ENCODE assay signal across 25 cellular contexts in the genomic region with DNA sequence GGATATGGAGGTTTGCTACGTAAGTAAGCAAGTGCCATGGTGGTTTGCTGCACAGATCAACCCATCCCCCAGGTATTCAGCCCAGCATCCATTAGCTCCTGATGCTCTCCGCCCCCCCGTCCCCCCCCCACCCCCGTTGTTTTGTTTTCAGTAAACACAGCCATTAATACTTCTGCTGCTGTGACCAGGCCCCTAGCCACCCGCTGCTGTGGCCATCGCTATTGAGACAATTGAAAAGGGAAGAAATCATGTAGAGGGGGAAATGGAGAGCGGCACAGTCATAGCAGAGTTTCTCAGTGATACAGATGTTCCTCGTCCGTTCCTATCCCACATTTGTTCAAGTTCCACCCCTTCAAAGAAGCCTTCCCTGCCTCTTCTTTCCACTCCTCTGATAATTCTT. TPM values are rescaled to one million over a fixed set of nuclear protein-coding genes. Genes with fewer than 3 reads are reported as not detected.
"Had no signal": no experiment of that assay in that cellular context is flagged by ENCODE, and none has a peak within 500 bp of the region (broad histone marks: within the 10 kb centered on the region; RNA-seq: fewer than 3 reads in every experiment).

No MANE protein-coding gene starts in this region.

- H2AFZ ChIP-seq: PC-9 had no signal

- H3K27ac Mint-ChIP-seq: activated CD4-positive, alpha-beta memory T cell treated with anti-CD3 and anti-CD28 coated beads, Interleukin-2, amount 10 ng/mL, durations not matched to agents 7 days and 5 days; activated naive CD4-positive, alpha-beta T cell treated with anti-CD3 and anti-CD28 coated beads, Interleukin-2, amount 10 ng/mL, durations not matched to agents 7 days and 5 days; activated naive CD8-positive, alpha-beta T cell treated with anti-CD3 and anti-CD28 coated beads, Interleukin-2, amount 10 ng/mL, durations not matched to agents 7 days and 5 days; activated T-cell treated with anti-CD3 and anti-CD28 coated beads, Interleukin-2, amount 50 U/mL, for 72 hours; activated T-helper 2 cell treated with anti-CD3 and anti-CD28 coated beads, Interferon-gamma antibody, Interleukin-2, Interleukin-4, amounts not matched to agents 10 μg/mL and 5 μg/mL and 100 μg/mL, durations not matched to agents 14 hours and 24 hours and 36 hours; T-helper 17 cell had no signal

- H3K27ac ChIP-seq: adrenal gland, PC-9 had no signal

- H3K27me3 Mint-ChIP-seq: T-helper 17 cell had no signal

- ATAC-seq: activated T-cell treated with anti-CD3 and anti-CD28 coated beads, Interleukin-2, amount 50 U/mL, for 72 hours; T-helper 17 cell had no signal

- H3K4me1 Mint-ChIP-seq: activated CD4-positive, alpha-beta memory T cell treated with anti-CD3 and anti-CD28 coated beads, Interleukin-2, amount 10 ng/mL, durations not matched to agents 7 days and 5 days; activated naive CD4-positive, alpha-beta T cell treated with anti-CD3 and anti-CD28 coated beads, Interleukin-2, amount 10 ng/mL, durations not matched to agents 7 days and 5 days; activated naive CD8-positive, alpha-beta T cell treated with anti-CD3 and anti-CD28 coated beads, Interleukin-2, amount 10 ng/mL, durations not matched to agents 7 days and 5 days had no signal

- H3K9me3 Mint-ChIP-seq: activated naive CD4-positive, alpha-beta T cell treated with anti-CD3 and anti-CD28 coated beads, Interleukin-2, amount 10 ng/mL, durations not matched to agents 7 days and 5 days had no signal

- H3K4me2 ChIP-seq: PC-9 had no signal

- H3K36me3 ChIP-seq: adrenal gland had no signal

- H3K36me3 Mint-ChIP-seq: activated naive CD4-positive, alpha-beta T cell treated with anti-CD3 and anti-CD28 coated beads, Interleukin-2, amount 10 ng/mL, durations not matched to agents 7 days and 5 days; activated naive CD8-positive, alpha-beta T cell treated with anti-CD3 and anti-CD28 coated beads, Interleukin-2, amount 10 ng/mL, durations not matched to agents 7 days and 5 days had no signal

- H3K4me1 ChIP-seq: adrenal gland had no signal

- H3K4me3 ChIP-seq: adrenal gland, PC-9 had no signal

- H3K9me3 ChIP-seq: adrenal gland had no signal

- DNase-seq: activated CD4-positive, alpha-beta memory T cell treated with anti-CD3 and anti-CD28 coated beads, Interleukin-2, amount 10 ng/mL, durations not matched to agents 7 days and 5 days; activated CD4-positive, alpha-beta T cell treated with anti-CD3 and anti-CD28 coated beads, Interleukin-2, amount 50 U/mL, for 1 hour; activated CD4-positive, CD25-positive, alpha-beta regulatory T cell; activated CD8-positive, alpha-beta memory T cell treated with anti-CD3 and anti-CD28 coated beads, Interleukin-2, amount 50 U/mL, for 4 hours; activated gamma-delta T cell treated with Interleukin-2 at 50 U/mL for 16 hours; activated naive CD4-positive, alpha-beta T cell treated with anti-CD3 and anti-CD28 coated beads, Interleukin-2, amount 10 ng/mL, durations not matched to agents 7 days and 5 days; activated naive CD8-positive, alpha-beta T cell treated with anti-CD3 and anti-CD28 coated beads, Interleukin-2, amount 10 ng/mL, durations not matched to agents 7 days and 5 days; activated T-cell treated with anti-CD3 and anti-CD28 coated beads, Interleukin-2, amount 50 U/mL, for 72 hours; adrenal gland; anterior cingulate cortex; Kasumi-1; KBM-7; NCI-H1105 treated with DMSO at 0.1 percent for 48 hours; NCI-H1694 treated with DMSO at 0.1 percent for 48 hours; NCI-H2029 treated with DMSO at 0.1 percent for 48 hours; NCI-H345; NCI-H510A; NCI-H526 treated with DMSO at 0.1 percent for 48 hours; PC-9; SHP77 treated with DMSO at 0.1 percent for 48 hours; T-helper 17 cell; T-helper 9 cell had no signal

- H3K4me3 Mint-ChIP-seq: activated CD4-positive, alpha-beta memory T cell treated with anti-CD3 and anti-CD28 coated beads, Interleukin-2, amount 10 ng/mL, durations not matched to agents 7 days and 5 days; activated naive CD4-positive, alpha-beta T cell treated with anti-CD3 and anti-CD28 coated beads, Interleukin-2, amount 10 ng/mL, durations not matched to agents 7 days and 5 days; activated naive CD8-positive, alpha-beta T cell treated with anti-CD3 and anti-CD28 coated beads, Interleukin-2, amount 10 ng/mL, durations not matched to agents 7 days and 5 days; activated T-cell treated with anti-CD3 and anti-CD28 coated beads, Interleukin-2, amount 50 U/mL, for 72 hours; T-helper 17 cell had no signal

RNA-seq across cellular contexts. Expression of gene SLC35D3, which starts 24.9 kb away (rescaled TPM):
- total RNA-seq: activated naive CD8-positive, alpha-beta T cell treated with anti-CD3 and anti-CD28 coated beads, Interleukin-2, amount 10 ng/mL, durations not matched to agents 7 days and 5 days; activated T-cell treated with anti-CD3 and anti-CD28 coated beads, Interleukin-2, amount 50 U/mL, for 72 hours; activated T-helper 2 cell treated with anti-CD3 and anti-CD28 coated beads, Interferon-gamma antibody, Interleukin-2, Interleukin-4, amounts not matched to agents 10 μg/mL and 5 μg/mL and 100 μg/mL, durations not matched to agents 14 hours and 24 hours and 36 hours; cardiac septum; PC-9; SK-MEL-5 had no signal
